In the genomic region with DNA sequence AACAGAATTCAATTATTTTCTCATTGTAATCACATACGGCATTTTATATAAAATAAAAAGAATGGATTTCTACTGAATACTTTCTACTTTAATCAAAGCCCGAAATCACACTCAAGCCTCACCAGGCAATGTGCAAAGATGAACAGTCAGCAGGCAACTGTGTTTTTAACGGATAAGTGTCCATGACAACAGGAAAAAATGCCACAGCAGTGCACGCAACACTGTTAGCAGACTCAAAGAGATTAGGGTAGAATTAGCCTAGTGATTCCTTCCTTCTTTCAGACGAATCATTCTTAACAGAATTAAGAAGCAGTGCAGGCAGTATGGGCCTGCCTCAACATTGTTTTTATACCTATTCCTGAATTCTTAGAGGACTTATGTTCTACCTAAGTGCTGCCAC, we compare ENCODE assay signal across 1 cellular context.
TF ChIP-seq lines count a peak whose summit lies in the region.

No MANE protein-coding gene starts in this region.

TF ChIP-seq in SK-N-SH treated with all-trans-retinoic acid at 6 μM for 48 hours, 23 proteins besides CTCF, POLR2A, EP300 and RAD21 (continued from another document):
- TF ChIP-seq, protein P1, sequence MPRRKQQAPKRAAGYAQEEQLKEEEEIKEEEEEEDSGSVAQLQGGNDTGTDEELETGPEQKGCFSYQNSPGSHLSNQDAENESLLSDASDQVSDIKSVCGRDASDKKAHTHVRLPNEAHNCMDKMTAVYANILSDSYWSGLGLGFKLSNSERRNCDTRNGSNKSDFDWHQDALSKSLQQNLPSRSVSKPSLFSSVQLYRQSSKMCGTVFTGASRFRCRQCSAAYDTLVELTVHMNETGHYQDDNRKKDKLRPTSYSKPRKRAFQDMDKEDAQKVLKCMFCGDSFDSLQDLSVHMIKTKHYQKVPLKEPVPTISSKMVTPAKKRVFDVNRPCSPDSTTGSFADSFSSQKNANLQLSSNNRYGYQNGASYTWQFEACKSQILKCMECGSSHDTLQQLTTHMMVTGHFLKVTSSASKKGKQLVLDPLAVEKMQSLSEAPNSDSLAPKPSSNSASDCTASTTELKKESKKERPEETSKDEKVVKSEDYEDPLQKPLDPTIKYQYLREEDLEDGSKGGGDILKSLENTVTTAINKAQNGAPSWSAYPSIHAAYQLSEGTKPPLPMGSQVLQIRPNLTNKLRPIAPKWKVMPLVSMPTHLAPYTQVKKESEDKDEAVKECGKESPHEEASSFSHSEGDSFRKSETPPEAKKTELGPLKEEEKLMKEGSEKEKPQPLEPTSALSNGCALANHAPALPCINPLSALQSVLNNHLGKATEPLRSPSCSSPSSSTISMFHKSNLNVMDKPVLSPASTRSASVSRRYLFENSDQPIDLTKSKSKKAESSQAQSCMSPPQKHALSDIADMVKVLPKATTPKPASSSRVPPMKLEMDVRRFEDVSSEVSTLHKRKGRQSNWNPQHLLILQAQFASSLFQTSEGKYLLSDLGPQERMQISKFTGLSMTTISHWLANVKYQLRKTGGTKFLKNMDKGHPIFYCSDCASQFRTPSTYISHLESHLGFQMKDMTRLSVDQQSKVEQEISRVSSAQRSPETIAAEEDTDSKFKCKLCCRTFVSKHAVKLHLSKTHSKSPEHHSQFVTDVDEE (CRISPR knock-in tag; IDR thresholded peaks at IDR 0.05): no peak
- no peak for TF ChIP-seq ZNF565 (CRISPR knock-in tag; conservative IDR thresholded peaks at IDR 0.05; ENCODE audit: low read depth)
